Comparison of ENCODE assay signal across 1 cellular context in genomic region chr22:44020981-44021380, GRCh38.
TF ChIP-seq lines count a peak whose summit lies in the region.

No MANE protein-coding gene starts in this region.

TF ChIP-seq in HEK293, 187 proteins besides CTCF, POLR2A, EP300 and RAD21:
- TF ChIP-seq ZNF350 (tag by site-specific recombination; IDR thresholded peaks at IDR 0.05) (no peak), ZNF449 (tag by site-specific recombination; IDR thresholded peaks at IDR 0.05) (peak; percentile 77; the same call in 1 of the 2 replicates)
